Comparison of ENCODE assay signal across 17 cellular contexts in the genomic region with DNA sequence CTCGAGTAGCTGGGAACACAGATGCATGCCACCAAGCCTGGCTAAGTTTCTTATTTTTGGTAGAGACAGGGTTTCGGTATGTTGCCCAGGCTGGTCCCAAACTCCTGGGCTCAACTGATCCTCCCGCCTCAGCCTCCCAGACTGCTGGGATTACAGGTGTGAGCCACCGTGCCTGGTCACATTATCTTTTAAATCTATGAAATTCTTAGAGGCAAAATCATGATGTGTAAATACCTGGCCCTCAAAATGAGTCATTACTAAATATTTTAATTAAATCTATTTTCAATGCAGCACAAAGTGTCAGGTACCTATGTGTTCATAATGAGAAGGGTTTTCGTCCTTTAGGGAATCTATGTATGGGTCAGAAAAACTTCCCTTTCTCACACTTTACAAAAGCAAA.
A peak's percentile ranks its signal among the peaks of the same experiment; 100 is the strongest.
DNase-seq lines count a peak whose midpoint lies in the region; ATAC-seq and TF ChIP-seq lines count a peak whose summit lies in the region.
"Had no signal": no experiment of that assay in that cellular context is flagged by ENCODE, and none has a peak within 500 bp of the region (broad histone marks: within the 10 kb centered on the region; RNA-seq: fewer than 3 reads in every experiment).

No MANE protein-coding gene starts in this region.

- no peak overlapping the region for H2AFZ ChIP-seq in PC-3 (ENCODE audit: low read length)
- H2AFZ ChIP-seq: GM23338 had no signal

- CTCF ChIA-PET in PC-3 (lab: Charles Lee), result no interaction called here
- CTCF ChIA-PET in activated CD8-positive, alpha-beta T cell treated with anti-CD3 and anti-CD28 coated beads, Interleukin-2, amount 10 ng/mL, durations not matched to agents 7 days and 5 days (lab: Charles Lee), result no interaction called here

- H3K9me3 ChIP-seq in PC-3 (ENCODE audit: low read length) (no peaks in the 10 kb centered on the region), RWPE2 (ENCODE audit: severe bottlenecking) (no peaks in the 10 kb centered on the region), uterus (no peaks in the 10 kb centered on the region)
- H3K9me3 ChIP-seq: BE2C had no signal

- POLR2A ChIA-PET in PC-3 (lab: Charles Lee; ENCODE audit: unreplicated experiment), result no interaction called here
- POLR2A ChIA-PET in activated CD8-positive, alpha-beta T cell treated with anti-CD3 and anti-CD28 coated beads, Interleukin-2, amount 10 ng/mL, durations not matched to agents 7 days and 5 days (lab: Charles Lee), result no interaction called here

- no peaks in the 10 kb centered on the region for H3K4me1 Mint-ChIP-seq in activated CD8-positive, alpha-beta T cell treated with anti-CD3 and anti-CD28 coated beads, Interleukin-2, amount 10 ng/mL, durations not matched to agents 7 days and 5 days (ENCODE audit: low read depth)
- H3K4me1 Mint-ChIP-seq: CD4-positive, CD25-positive, alpha-beta regulatory T cell; CD8-positive, alpha-beta memory T cell had no signal

- H3K79me2 ChIP-seq in PC-3 (ENCODE audit: low read length) (no peaks in the 10 kb centered on the region), mesendoderm (ENCODE audit: control insufficient read depth, insufficient read depth, low read length) (no peaks in the 10 kb centered on the region)

- no peak overlapping the region for H2AK5ac ChIP-seq in mesendoderm (ENCODE audit: low read length)

- H3K4ac ChIP-seq in mesendoderm (ENCODE audit: low read depth, low read length), result peak overlapping the region; percentile 4

- H2BK120ac ChIP-seq in mesendoderm (ENCODE audit: low read depth, low read length), result peak overlapping the region; percentile 45

- H3K56ac ChIP-seq in mesendoderm (ENCODE audit: low read length), result no peak overlapping the region

- no TSS peak for BruUV-seq in PC-3 (replicated peaks; lab: Mats Ljungman, UMichigan)

- H4K8ac ChIP-seq in mesendoderm (ENCODE audit: low read depth, low read length), result no peak overlapping the region

- H3K23ac ChIP-seq in mesendoderm (ENCODE audit: low read length), result no peak overlapping the region

- H3K27ac ChIP-seq in PC-3 (ENCODE audit: low read length) (peak overlapping the region; percentile 93), RWPE2 (ENCODE audit: poor library complexity, severe bottlenecking) (peak overlapping the region; percentile 95), foreskin keratinocyte (no peak overlapping the region), mesendoderm (ENCODE audit: low read depth, low read length) (no peak overlapping the region), uterus (no peak overlapping the region)

- H3K18ac ChIP-seq in mesendoderm (ENCODE audit: low read length), result no peak overlapping the region

- H3K4me2 ChIP-seq in PC-3 (ENCODE audit: low read length), result peak overlapping the region; percentile 83
- H3K4me2 ChIP-seq in mesendoderm (ENCODE audit: low read length), result no peak overlapping the region
- H3K4me2 ChIP-seq: GM23338 had no signal

- H3K9ac ChIP-seq in PC-3 (ENCODE audit: low read length), result peak overlapping the region; percentile 63
- H3K9ac ChIP-seq in mesendoderm (ENCODE audit: low read length), result no peak overlapping the region

- H3K9me3 Mint-ChIP-seq in activated CD8-positive, alpha-beta T cell treated with anti-CD3 and anti-CD28 coated beads, Interleukin-2, amount 10 ng/mL, durations not matched to agents 7 days and 5 days (ENCODE audit: insufficient read depth), result no peaks in the 10 kb centered on the region
- H3K9me3 Mint-ChIP-seq: CD8-positive, alpha-beta memory T cell; GM23338 had no signal

- H3K4me1 ChIP-seq in PC-3 (ENCODE audit: insufficient read depth, low read length) (peaks cover 36% of the 10 kb centered on the region), RWPE2 (ENCODE audit: insufficient read depth, poor library complexity, severe bottlenecking) (peaks cover 13% of the 10 kb centered on the region), foreskin keratinocyte (peaks cover 16% of the 10 kb centered on the region), mesendoderm (ENCODE audit: control insufficient read depth, low read depth, low read length) (no peaks in the 10 kb centered on the region), uterus (no peaks in the 10 kb centered on the region)
- H3K4me1 ChIP-seq: BE2C had no signal

- no CpG with 5 or more reads among the region's 5 CpGs for WGBS in mesendoderm (ENCODE audit: extremely low coverage, insufficient coverage, low lambda C conversion rate)

- H3K27ac Mint-ChIP-seq in activated CD8-positive, alpha-beta T cell treated with anti-CD3 and anti-CD28 coated beads, Interleukin-2, amount 10 ng/mL, durations not matched to agents 7 days and 5 days, result no peak overlapping the region
- H3K27ac Mint-ChIP-seq: CD4-positive, CD25-positive, alpha-beta regulatory T cell; CD8-positive, alpha-beta memory T cell; GM23338 had no signal

- H3F3A ChIP-seq in PC-3 (ENCODE audit: low read length, unreplicated experiment), result no peaks in the 10 kb centered on the region

- H3K4me3 ChIP-seq in PC-3 (ENCODE audit: low read length) (peak overlapping the region; percentile 47; the same call in 1 of the 2 replicates), RWPE2 (ENCODE audit: severe bottlenecking) (no peak overlapping the region), mesendoderm (ENCODE audit: low read length) (no peak overlapping the region), uterus (no peak overlapping the region), foreskin fibroblast (ENCODE audit: low read depth in 1 of 2, low read length in 2 of 2) (no peak overlapping the region)
- H3K4me3 ChIP-seq: GM23338 had no signal

- H4K5ac ChIP-seq in mesendoderm (ENCODE audit: low read length), result no peak overlapping the region

- no peak overlapping the region for H2BK5ac ChIP-seq in mesendoderm (ENCODE audit: low read length)

- H2BK15ac ChIP-seq in mesendoderm (replicated peaks; ENCODE audit: low read depth), result no peak overlapping the region

- no peaks in the 10 kb centered on the region for H3K27me3 Mint-ChIP-seq in activated CD8-positive, alpha-beta T cell treated with anti-CD3 and anti-CD28 coated beads, Interleukin-2, amount 10 ng/mL, durations not matched to agents 7 days and 5 days (ENCODE audit: low read depth)
- H3K27me3 Mint-ChIP-seq: CD4-positive, CD25-positive, alpha-beta regulatory T cell had no signal

- no peak for TF ChIP-seq POLR2A in uterus (IDR thresholded peaks at IDR 0.05)

- H3K79me1 ChIP-seq in mesendoderm (ENCODE audit: low read length), result no peaks in the 10 kb centered on the region

- DNase-seq in PC-3, result peak; percentile 46
- no peak for DNase-seq in RWPE2 (ENCODE audit: low spot score)
- DNase-seq in foreskin keratinocyte, result no peak
- DNase-seq in mesendoderm, result no peak
- DNase-seq in uterus, result no peak
- no peak for DNase-seq in activated CD8-positive, alpha-beta T cell treated with anti-CD3 and anti-CD28 coated beads, Interleukin-2, amount 10 ng/mL, durations not matched to agents 7 days and 5 days
- no peak for DNase-seq in midbrain (lab: John Stamatoyannopoulos, UW)
- DNase-seq in foreskin fibroblast, result no peak
- DNase-seq: ACHN; BE2C; CD4-positive, CD25-positive, alpha-beta regulatory T cell; CD8-positive, alpha-beta memory T cell; COR-L47; DMS79; GDM1; HCEC 1CT had no signal

- no peaks in the 10 kb centered on the region for H3K36me3 Mint-ChIP-seq in activated CD8-positive, alpha-beta T cell treated with anti-CD3 and anti-CD28 coated beads, Interleukin-2, amount 10 ng/mL, durations not matched to agents 7 days and 5 days (ENCODE audit: low read depth)
- H3K36me3 Mint-ChIP-seq: CD4-positive, CD25-positive, alpha-beta regulatory T cell; CD8-positive, alpha-beta memory T cell had no signal

- no peaks in the 10 kb centered on the region for H3K36me3 ChIP-seq in PC-3 (ENCODE audit: low read depth, low read length)
- H3K36me3 ChIP-seq in RWPE2 (ENCODE audit: low read depth), result no peaks in the 10 kb centered on the region
- no peaks in the 10 kb centered on the region for H3K36me3 ChIP-seq in mesendoderm (ENCODE audit: control insufficient read depth, insufficient read depth, low read length)
- H3K36me3 ChIP-seq in uterus, result no peaks in the 10 kb centered on the region
- H3K36me3 ChIP-seq: BE2C had no signal

- no peak overlapping the region for H3K4me3 Mint-ChIP-seq in activated CD8-positive, alpha-beta T cell treated with anti-CD3 and anti-CD28 coated beads, Interleukin-2, amount 10 ng/mL, durations not matched to agents 7 days and 5 days
- H3K4me3 Mint-ChIP-seq: CD8-positive, alpha-beta memory T cell; GM23338 had no signal

- no peaks in the 10 kb centered on the region for H3K9me2 ChIP-seq in PC-3 (replicated peaks; ENCODE audit: low read length)

- TF ChIP-seq CTCF in PC-3 (conservative IDR thresholded peaks at IDR 0.05; ENCODE audit: low read depth, low read length) (no peak), RWPE2 (IDR thresholded peaks at IDR 0.05; ENCODE audit: poor library complexity, severe bottlenecking) (no peak), foreskin keratinocyte (conservative IDR thresholded peaks at IDR 0.05) (no peak), uterus (IDR thresholded peaks at IDR 0.05) (no peak), foreskin fibroblast (IDR thresholded peaks at IDR 0.05; ENCODE audit: low read depth, low read length) (no peak)

- intact Hi-C loops in PC-3 (cut with micrococcal nuclease), result loop anchor here (1.0 to 5.0 kb wide), 3 partner anchors 40 to 93 kb away; no protein-coding TSS in a partner anchor
- intact Hi-C loops in uterus (cut with DNase I; ENCODE audit: low total_unique reads), result no loop called here

- no peaks in the 10 kb centered on the region for H4K20me1 ChIP-seq in PC-3 (ENCODE audit: low read length)

- ATAC-seq in PC-3 (peak; percentile 33), RWPE2 (ENCODE audit: low read depth) (peak; percentile 38; the same call in 1 of the 3 replicates), foreskin keratinocyte (peak; percentile 26)
- ATAC-seq in activated CD8-positive, alpha-beta T cell treated with anti-CD3 and anti-CD28 coated beads, Interleukin-2, amount 10 ng/mL, durations not matched to agents 7 days and 5 days, result no peak
- ATAC-seq: GM23338 had no signal

- H3K27me3 ChIP-seq in PC-3 (ENCODE audit: low read length), result no peaks in the 10 kb centered on the region
- no peaks in the 10 kb centered on the region for H3K27me3 ChIP-seq in RWPE2 (ENCODE audit: insufficient read depth, poor library complexity, severe bottlenecking)
- no peaks in the 10 kb centered on the region for H3K27me3 ChIP-seq in foreskin keratinocyte
- no peaks in the 10 kb centered on the region for H3K27me3 ChIP-seq in mesendoderm (ENCODE audit: insufficient read depth, low read length, poor library complexity)
- H3K27me3 ChIP-seq in uterus, result peaks cover 0 to 2% of the 10 kb centered on the region in 2 donors
- H3K27me3 ChIP-seq: BE2C had no signal

Comparison
In these comparisons a context has a peak if more than half of its experiments do, and no peak if none do; other contexts are left out.
1. H3K27ac ChIP-seq: peak in PC-3 (single experiment) and RWPE2 (single experiment); none in foreskin keratinocyte (single experiment), mesendoderm (single experiment) and uterus (0 of 2).